In the genomic region with DNA sequence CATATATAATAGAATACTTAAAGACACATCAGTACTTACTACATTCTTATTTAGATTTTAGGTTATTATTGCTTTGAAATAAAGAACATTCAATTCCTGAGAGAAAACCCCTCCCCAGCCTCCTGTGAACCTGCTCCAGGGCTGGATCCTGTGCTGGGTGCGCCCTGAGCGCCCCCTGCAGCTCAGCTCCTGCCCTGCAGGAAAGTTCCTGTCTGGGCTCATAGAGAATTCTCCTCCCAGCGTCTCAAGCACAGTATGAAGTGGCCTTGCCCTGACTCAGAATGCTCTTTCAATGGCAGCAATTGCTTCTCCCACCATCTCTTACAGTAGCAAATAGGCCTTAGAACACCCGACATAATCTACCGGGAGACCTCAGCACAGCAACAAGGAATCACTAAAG, we compare ENCODE assay signal across 8 cellular contexts.
DNase-seq lines count a peak whose midpoint lies in the region; ATAC-seq lines count a peak whose summit lies in the region.
"Not testable (repeated sequence)": the region's sequence is repeated elsewhere in the genome, so short reads cannot be mapped to it uniquely, and the experiment has no call there.

No MANE protein-coding gene starts in this region.

- not testable (repeated sequence) for H3K9me3 Mint-ChIP-seq in activated T-helper 17 cell treated with anti-CD3 and anti-CD28 coated beads, Interleukin-2, amount 50 U/mL, for 72 hours; stimulated activated effector memory CD8-positive, alpha-beta T cell treated with anti-CD3 and anti-CD28 coated beads, Interleukin-12 subunit alpha, Interleukin-12 subunit beta, amount 100 ng/mL, for 72 hours

- not testable (repeated sequence) for H3K4me1 Mint-ChIP-seq in activated T-helper 17 cell treated with anti-CD3 and anti-CD28 coated beads, Interleukin-2, amount 50 U/mL, for 72 hours; stimulated activated effector memory CD8-positive, alpha-beta T cell treated with anti-CD3 and anti-CD28 coated beads, Interleukin-12 subunit alpha, Interleukin-12 subunit beta, amount 100 ng/mL, for 72 hours

- H3K4me3 Mint-ChIP-seq in activated T-helper 17 cell treated with anti-CD3 and anti-CD28 coated beads, Interleukin-2, amount 50 U/mL, for 72 hours; stimulated activated effector memory CD8-positive, alpha-beta T cell treated with anti-CD3 and anti-CD28 coated beads, Interleukin-12 subunit alpha, Interleukin-12 subunit beta, amount 100 ng/mL, for 72 hours: not testable (repeated sequence)

- not testable (repeated sequence) for DNase-seq in left lobe of liver (ENCODE audit: low spot score); stimulated activated effector memory CD8-positive, alpha-beta T cell treated with anti-CD3 and anti-CD28 coated beads, Interleukin-12 subunit alpha, Interleukin-12 subunit beta, amount 100 ng/mL, for 72 hours (ENCODE audit: low spot score in 2 of 2)

- not testable (repeated sequence) for H3K27ac Mint-ChIP-seq in activated T-helper 17 cell treated with anti-CD3 and anti-CD28 coated beads, Interleukin-2, amount 50 U/mL, for 72 hours; stimulated activated effector memory CD8-positive, alpha-beta T cell treated with anti-CD3 and anti-CD28 coated beads, Interleukin-12 subunit alpha, Interleukin-12 subunit beta, amount 100 ng/mL, for 72 hours

- H3K36me3 Mint-ChIP-seq in activated T-helper 17 cell treated with anti-CD3 and anti-CD28 coated beads, Interleukin-2, amount 50 U/mL, for 72 hours (ENCODE audit: low read depth); stimulated activated effector memory CD8-positive, alpha-beta T cell treated with anti-CD3 and anti-CD28 coated beads, Interleukin-12 subunit alpha, Interleukin-12 subunit beta, amount 100 ng/mL, for 72 hours: not testable (repeated sequence)

- ATAC-seq in GM18502 (IDR thresholded peaks at IDR 0.05; ENCODE audit: poor library complexity, unreplicated experiment) (peak; percentile 52), GM19351 (IDR thresholded peaks at IDR 0.05; ENCODE audit: unreplicated experiment) (peak; percentile 73), GM21737 (IDR thresholded peaks at IDR 0.05; ENCODE audit: unreplicated experiment) (peak; percentile 50), HG02885 (IDR thresholded peaks at IDR 0.05; ENCODE audit: poor library complexity, unreplicated experiment) (peak; percentile 62), SK-N-SH treated with all-trans-retinoic acid at 6 μM for 48 hours (peak; percentile 97), left lobe of liver (peak; percentile 55)
- ATAC-seq in activated T-helper 17 cell treated with anti-CD3 and anti-CD28 coated beads, Interleukin-2, amount 50 U/mL, for 72 hours (replicated peaks): peak; percentile 58
- peak; percentile 85 for ATAC-seq in stimulated activated effector memory CD8-positive, alpha-beta T cell treated with anti-CD3 and anti-CD28 coated beads, Interleukin-12 subunit alpha, Interleukin-12 subunit beta, amount 100 ng/mL, for 72 hours

- peaks cover 15% of the 10 kb centered on the region for H3K27me3 Mint-ChIP-seq in activated T-helper 17 cell treated with anti-CD3 and anti-CD28 coated beads, Interleukin-2, amount 50 U/mL, for 72 hours
